In the genomic region with DNA sequence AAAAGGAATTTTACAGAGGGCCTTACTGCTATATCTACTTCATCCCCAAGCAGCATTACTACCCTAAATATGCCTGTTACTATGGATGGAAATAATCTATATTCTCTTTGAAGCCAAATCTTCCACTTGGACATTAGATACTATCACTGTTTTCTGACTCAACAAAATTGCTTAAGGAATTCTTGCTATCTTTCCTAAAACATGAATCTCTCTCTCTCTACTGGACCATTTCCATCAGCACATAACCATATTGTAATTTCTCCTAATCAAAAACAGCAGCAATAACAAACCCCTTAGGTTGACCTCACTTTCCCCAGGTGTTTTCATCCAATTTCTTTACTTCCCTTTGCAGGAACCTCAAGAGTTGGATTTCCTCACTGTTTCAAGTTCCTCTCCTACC, we compare ENCODE assay signal across 17 cellular contexts.
"Had no signal": no experiment of that assay in that cellular context is flagged by ENCODE, and none has a peak within 500 bp of the region (broad histone marks: within the 10 kb centered on the region; RNA-seq: fewer than 3 reads in every experiment).

No MANE protein-coding gene starts in this region.

- H3K27me3 Mint-ChIP-seq: dendritic cell treated with granulocyte-macrophage colony-stimulating factor and Interleukin-4, amounts not matched to agents 40 ng/mL and 50 ng/mL, for 4 days had no signal

- H3K9me3 Mint-ChIP-seq: nephron progenitor cell had no signal

- H3K9me3 ChIP-seq: ovary had no signal

- ATAC-seq: heart left ventricle, left colon, left ventricle myocardium superior, right cardiac atrium had no signal

- H3K36me3 ChIP-seq: esophagus squamous epithelium, heart left ventricle, neutrophil, ovary had no signal

- H3K4me3 Mint-ChIP-seq: dendritic cell treated with granulocyte-macrophage colony-stimulating factor and Interleukin-4, amounts not matched to agents 40 ng/mL and 50 ng/mL, for 4 days; naive B cell; nephron progenitor cell had no signal

- H3K4me1 Mint-ChIP-seq: naive B cell had no signal

- DNase-seq: esophagus squamous epithelium; heart left ventricle; hippocampal formation; left colon; left ventricle myocardium superior; mesenchymal stem cell; naive B cell; nephron progenitor cell; ovary; right cardiac atrium; small intestine; stimulated activated CD4-positive, alpha-beta T cell treated with anti-CD3 and anti-CD28 coated beads, Interleukin-2, amount 100 ng/mL, for 48 hours; stimulated activated naive CD4-positive, alpha-beta T cell treated with Interleukin-2 at 50 U/mL for 16 hours; trophoblast cell had no signal

- H3K36me3 Mint-ChIP-seq: naive B cell had no signal

- H3K27ac Mint-ChIP-seq: dendritic cell treated with granulocyte-macrophage colony-stimulating factor and Interleukin-4, amounts not matched to agents 40 ng/mL and 50 ng/mL, for 4 days; naive B cell; nephron progenitor cell had no signal

- H3K4me3 ChIP-seq: esophagus squamous epithelium, heart left ventricle, lung, ovary had no signal

- H3K27ac ChIP-seq: esophagus squamous epithelium, heart left ventricle, neutrophil, ovary had no signal

- H3K27me3 ChIP-seq: esophagus squamous epithelium, heart left ventricle, neutrophil, ovary had no signal
